19 cellular contexts compared by ENCODE assay signal in genomic region chr2:239459056-239459455, GRCh38.
"Had no signal": no experiment of that assay in that cellular context is flagged by ENCODE, and none has a peak within 500 bp of the region (broad histone marks: within the 10 kb centered on the region; RNA-seq: fewer than 3 reads in every experiment).

No MANE protein-coding gene starts in this region.

- H3K4me3 Mint-ChIP-seq: activated CD4-positive, alpha-beta T cell treated with anti-CD3 and anti-CD28 coated beads, Interleukin-2, amount 10 ng/mL, durations not matched to agents 7 days and 5 days; activated naive CD8-positive, alpha-beta T cell; memory B cell; natural killer cell; T-helper 17 cell had no signal

- H3K27ac Mint-ChIP-seq: activated CD4-positive, alpha-beta T cell treated with anti-CD3 and anti-CD28 coated beads, Interleukin-2, amount 10 ng/mL, durations not matched to agents 7 days and 5 days; activated naive CD8-positive, alpha-beta T cell; memory B cell; natural killer cell; T-helper 17 cell had no signal

- ATAC-seq: body of pancreas, natural killer cell, T-helper 17 cell had no signal

- H3K27ac ChIP-seq: body of pancreas, left ventricle myocardium inferior, neutrophil, SJCRH30, skin epidermis had no signal

- H3K4me1 ChIP-seq: body of pancreas, SJCRH30 had no signal

- H3K9me3 ChIP-seq: body of pancreas, neutrophil, SJCRH30 had no signal

- H3K36me3 ChIP-seq: left ventricle myocardium inferior, neutrophil, SJCRH30 had no signal

- H3K4me3 ChIP-seq: body of pancreas, left ventricle myocardium inferior, SJCRH30, skin epidermis had no signal

- H3K36me3 Mint-ChIP-seq: activated naive CD8-positive, alpha-beta T cell had no signal

- H3K27me3 ChIP-seq: body of pancreas, neutrophil had no signal

- DNase-seq: activated CD4-positive, alpha-beta T cell treated with anti-CD3 and anti-CD28 coated beads, Interleukin-2, amount 10 ng/mL, durations not matched to agents 7 days and 5 days; activated gamma-delta T cell; amniotic stem cell; body of pancreas; central memory CD4-positive, alpha-beta T cell; cortex of kidney; hippocampal formation; kidney; left ventricle myocardium inferior; natural killer cell; stimulated activated CD4-positive, alpha-beta T cell treated with anti-CD3 and anti-CD28 coated beads, Interleukin-4, amount 100 ng/mL, for 24 hours; stimulated activated naive CD4-positive, alpha-beta T cell treated with Interleukin-2 at 50 U/mL for 16 hours; T-helper 17 cell; trophoblast cell had no signal

- H3K4me1 Mint-ChIP-seq: activated CD4-positive, alpha-beta T cell treated with anti-CD3 and anti-CD28 coated beads, Interleukin-2, amount 10 ng/mL, durations not matched to agents 7 days and 5 days; memory B cell; natural killer cell; T-helper 17 cell had no signal
